ENCODE assay signal across 1 cellular context in the genomic region with DNA sequence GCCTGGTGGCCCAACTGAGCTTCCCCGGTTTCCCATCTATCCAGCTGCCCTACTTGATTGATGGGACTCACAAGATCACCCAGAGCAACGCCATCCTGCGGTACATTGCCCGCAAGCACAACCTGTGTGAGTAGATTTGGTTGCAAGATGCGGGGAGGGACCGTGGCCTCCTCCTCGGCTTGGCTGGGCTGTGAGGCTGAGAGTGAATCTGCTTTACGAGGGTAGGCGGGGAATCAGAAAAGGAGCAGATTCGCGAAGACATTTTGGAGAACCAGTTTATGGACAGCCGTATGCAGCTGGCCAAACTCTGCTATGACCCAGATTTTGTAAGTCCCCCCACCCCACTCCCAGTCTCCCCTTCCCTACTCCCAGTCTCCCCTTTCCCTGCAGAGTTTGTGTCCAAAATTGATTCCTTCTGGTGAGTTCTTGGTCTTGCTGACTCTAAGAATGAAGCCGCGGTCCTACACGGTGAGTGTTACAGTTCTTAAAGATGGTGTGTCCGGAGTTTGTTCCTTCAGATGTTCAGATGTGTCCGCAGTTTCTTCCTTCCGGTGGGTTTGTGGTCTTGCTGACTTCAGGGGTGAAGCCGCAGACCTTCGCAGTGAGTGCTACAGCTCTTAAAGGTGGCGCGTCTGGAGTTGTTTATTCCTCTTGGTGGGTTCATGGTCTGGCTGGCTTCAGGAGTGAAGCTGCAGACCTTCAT.
TF ChIP-seq lines count a peak whose summit lies in the region.

No MANE protein-coding gene starts in this region.

TF ChIP-seq in GM12878, 131 proteins besides CTCF, POLR2A, EP300 and RAD21:
- TF ChIP-seq, protein P1, sequence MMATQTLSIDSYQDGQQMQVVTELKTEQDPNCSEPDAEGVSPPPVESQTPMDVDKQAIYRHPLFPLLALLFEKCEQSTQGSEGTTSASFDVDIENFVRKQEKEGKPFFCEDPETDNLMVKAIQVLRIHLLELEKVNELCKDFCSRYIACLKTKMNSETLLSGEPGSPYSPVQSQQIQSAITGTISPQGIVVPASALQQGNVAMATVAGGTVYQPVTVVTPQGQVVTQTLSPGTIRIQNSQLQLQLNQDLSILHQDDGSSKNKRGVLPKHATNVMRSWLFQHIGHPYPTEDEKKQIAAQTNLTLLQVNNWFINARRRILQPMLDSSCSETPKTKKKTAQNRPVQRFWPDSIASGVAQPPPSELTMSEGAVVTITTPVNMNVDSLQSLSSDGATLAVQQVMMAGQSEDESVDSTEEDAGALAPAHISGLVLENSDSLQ (IDR thresholded peaks at IDR 0.05), result no peak
- peak; percentile 87 for TF ChIP-seq RUNX3 (IDR thresholded peaks at IDR 0.05; ENCODE audit: low read length)
